Comparison of ENCODE assay signal across 1 cellular context in genomic region chr3:179323197-179323901, GRCh38.
A peak's percentile ranks its signal among the peaks of the same experiment; 100 is the strongest.
TF ChIP-seq lines count a peak whose summit lies in the region.

No MANE protein-coding gene starts in this region.

TF ChIP-seq in K562, 482 proteins besides CTCF, POLR2A, EP300 and RAD21 (continued from another document and continues in another):
- no peak for TF ChIP-seq CSDE1 (IDR thresholded peaks at IDR 0.05)
- no peak for TF ChIP-seq MECOM (CRISPR knock-in tag; IDR thresholded peaks at IDR 0.05)
- peak; percentile 79; the same call in 1 of the 2 replicates for TF ChIP-seq KAT7 (CRISPR knock-in tag; IDR thresholded peaks at IDR 0.05; ENCODE audit: borderline replicate concordance)
- peak; percentile 23 for TF ChIP-seq POLR2B (IDR thresholded peaks at IDR 0.05; ENCODE audit: low read depth, partially characterized antibody)
- TF ChIP-seq ZBED1 (IDR thresholded peaks at IDR 0.05): 0 out of 2 replicates have a peak, but pooled peaks have one; percentile 11
- TF ChIP-seq FOXP1 (CRISPR knock-in tag; IDR thresholded peaks at IDR 0.05): peak; percentile 65; the same call in 1 of the 2 replicates
- 0 out of 2 replicates have a peak, but pooled peaks have one; percentile 4 for TF ChIP-seq CTBP1 (IDR thresholded peaks at IDR 0.05; ENCODE audit: borderline replicate concordance)
- TF ChIP-seq MXD1 (CRISPR knock-in tag; IDR thresholded peaks at IDR 0.05; ENCODE audit: borderline replicate concordance, poor library complexity, severe bottlenecking): no peak
- TF ChIP-seq POLR3A (IDR thresholded peaks at IDR 0.05; ENCODE audit: borderline replicate concordance, extremely low read depth, insufficient read depth, insufficient read length): no peak
- TF ChIP-seq MLLT1 (IDR thresholded peaks at IDR 0.05): peak in 1 of 2 experiments; percentile 27; a peak in 1 of 4 replicates
- no peak for TF ChIP-seq HDGF (IDR thresholded peaks at IDR 0.05)
- peak; percentile 10; the same call in 1 of the 2 replicates for TF ChIP-seq DPF2 (IDR thresholded peaks at IDR 0.05)
- peak; percentile 10; the same call in 1 of the 2 replicates for TF ChIP-seq SMAD4 (CRISPR knock-in tag; conservative IDR thresholded peaks at IDR 0.05)
- no peak for TF ChIP-seq CREM (IDR thresholded peaks at IDR 0.05; ENCODE audit: low read depth)
- TF ChIP-seq CBX3 (IDR thresholded peaks at IDR 0.05; ENCODE audit: borderline replicate concordance in 1 of 2, low read length in 2 of 2): 0 out of 3 replicates have a peak, but pooled peaks of 1 of the 2 experiments have one; percentile 18
- peak; percentile 19; the same call in 1 of the 2 replicates for TF ChIP-seq ZBTB1 (CRISPR knock-in tag; IDR thresholded peaks at IDR 0.05; ENCODE audit: borderline replicate concordance, low read depth)
- TF ChIP-seq BRD4 (IDR thresholded peaks at IDR 0.05): peak; percentile 88
- no peak for TF ChIP-seq MTA1 (IDR thresholded peaks at IDR 0.05; ENCODE audit: borderline replicate concordance)
- TF ChIP-seq ZBTB40 (IDR thresholded peaks at IDR 0.05): no peak
- TF ChIP-seq ZBTB40 (CRISPR knock-in tag; IDR thresholded peaks at IDR 0.05): 0 out of 2 replicates have a peak, but pooled peaks have one; percentile 40
- TF ChIP-seq MNT (conservative IDR thresholded peaks at IDR 0.05): peak in 1 of 2 experiments; percentile 39; a peak in 2 of 4 replicates
- no peak for TF ChIP-seq FOS (IDR thresholded peaks at IDR 0.05; ENCODE audit: extremely low read depth, insufficient read length)
- TF ChIP-seq HMGXB4 (CRISPR knock-in tag; IDR thresholded peaks at IDR 0.05): 0 out of 2 replicates have a peak, but pooled peaks have one; percentile 65
- no peak for TF ChIP-seq JUN (IDR thresholded peaks at IDR 0.05; ENCODE audit: borderline replicate concordance, low read depth, low read length)
- TF ChIP-seq JUN (CRISPR knock-in tag; IDR thresholded peaks at IDR 0.05; ENCODE audit: borderline replicate concordance): 0 out of 2 replicates have a peak, but pooled peaks have one; percentile 58
- no peak for TF ChIP-seq TSHZ1 (CRISPR knock-in tag; IDR thresholded peaks at IDR 0.05)
- 0 out of 4 replicates have a peak, but pooled peaks of 1 of the 2 experiments have one; percentile 47 for TF ChIP-seq HDAC1 (IDR thresholded peaks at IDR 0.05)
- TF ChIP-seq SRF (CRISPR knock-in tag; IDR thresholded peaks at IDR 0.05): no peak
- TF ChIP-seq RREB1 (CRISPR knock-in tag; IDR thresholded peaks at IDR 0.05): no peak
- TF ChIP-seq POLR2AphosphoS5 (IDR thresholded peaks at IDR 0.05; ENCODE audit: control insufficient read depth, insufficient read depth, low read depth, low read length): peak; percentile 8; the same call in 1 of the 2 replicates
- TF ChIP-seq ZNF212 (CRISPR knock-in tag; IDR thresholded peaks at IDR 0.05): no peak
- TF ChIP-seq ARID1B (IDR thresholded peaks at IDR 0.05): peak; percentile 26; the same call in 1 of the 2 replicates
